In genomic region chr2:33620-34019, GRCh38 we compare ENCODE assay signal across 9 cellular contexts. TPM values are rescaled to one million over a fixed set of nuclear protein-coding genes. Genes with fewer than 3 reads are reported as not detected.
DNase-seq lines count a peak whose midpoint lies in the region; ATAC-seq and TF ChIP-seq lines count a peak whose summit lies in the region.
"Had no signal": no experiment of that assay in that cellular context is flagged by ENCODE, and none has a peak within 500 bp of the region (broad histone marks: within the 10 kb centered on the region; RNA-seq: fewer than 3 reads in every experiment).

No MANE protein-coding gene starts in this region.

- TF ChIP-seq POLR2A in transverse colon (IDR thresholded peaks at IDR 0.05) (no peak), sigmoid colon (IDR thresholded peaks at IDR 0.05) (no peak)

- no peaks in the 10 kb centered on the region for H3K36me3 Mint-ChIP-seq in activated T-cell treated with anti-CD3 and anti-CD28 coated beads, Interleukin-2, amount 50 U/mL, for 72 hours (ENCODE audit: insufficient read depth in 2 of 2)
- H3K36me3 Mint-ChIP-seq in endodermal cell (ENCODE audit: low read depth) = no peaks in the 10 kb centered on the region

- H3K27ac ChIP-seq in transverse colon (peak overlapping the region; percentile 59 to 67 (median 62)), endodermal cell (ENCODE audit: low read depth, low read length) (no peak overlapping the region), sigmoid colon (no peak overlapping the region)

- no peaks in the 10 kb centered on the region for H3K27me3 ChIP-seq in transverse colon
- peaks cover 3% of the 10 kb centered on the region for H3K27me3 ChIP-seq in endodermal cell (ENCODE audit: control insufficient read depth, insufficient read depth, low read length, poor library complexity, severe bottlenecking)
- H3K27me3 ChIP-seq in sigmoid colon = peaks cover 0 to 3% (median 0%) of the 10 kb centered on the region in 3 donors

- in situ Hi-C loops in transverse colon (cut with MboI; ENCODE audit: low pct_ligation_motif_present in 1 of 4, low pct_unique_long_range_greater_than_20kb in 1 of 4, low sequenced_read_pairs in 3 of 4) = no loop called here

- TF ChIP-seq EP300 in transverse colon (IDR thresholded peaks at IDR 0.05; ENCODE audit: low read depth) (no peak), sigmoid colon (IDR thresholded peaks at IDR 0.05) (no peak)

- WGBS in transverse colon (ENCODE audit: low coverage in 1 of 2), 2 donors = 29 to 70% methylated on average over 4 to 7 of the region's 7 CpGs
- WGBS in endodermal cell (ENCODE audit: insufficient coverage in 1 of 2, insufficient read length in 1 of 2), 2 experiments = 90 to 97% methylated on average over 4 to 7 of the region's 7 CpGs
- 11 to 37% methylated on average over 7 of the region's 7 CpGs for WGBS in sigmoid colon, 2 donors

- intact Hi-C loops in left colon (cut with DNase I, micrococcal nuclease) = no loop called here
- intact Hi-C loops in transverse colon (cut with DNase I; ENCODE audit: low total_unique reads) = no loop called here
- intact Hi-C loops in posterior vena cava (cut with DNase I) = no loop called here
- intact Hi-C loops in sigmoid colon (cut with DNase I) = no loop called here

- TF ChIP-seq CTCF in transverse colon (IDR thresholded peaks at IDR 0.05) = peak in 1 of 5 experiments; percentile 13
- no peak for TF ChIP-seq CTCF in endodermal cell (conservative IDR thresholded peaks at IDR 0.05)
- TF ChIP-seq CTCF in sigmoid colon (IDR thresholded peaks at IDR 0.05) = no peak

- H3K4me3 Mint-ChIP-seq in activated T-cell treated with anti-CD3 and anti-CD28 coated beads, Interleukin-2, amount 50 U/mL, for 72 hours = peak overlapping the region; percentile 39 to 82
- no peak overlapping the region for H3K4me3 Mint-ChIP-seq in endodermal cell

- peak overlapping the region; percentile 89 for H3K27ac Mint-ChIP-seq in activated T-cell treated with anti-CD3 and anti-CD28 coated beads, Interleukin-2, amount 50 U/mL, for 72 hours
- H3K27ac Mint-ChIP-seq in endodermal cell = no peak overlapping the region

- no peak overlapping the region for H3K9ac ChIP-seq in endodermal cell (ENCODE audit: extremely low read depth, low read length, poor library complexity, severe bottlenecking)

- H3K4me1 Mint-ChIP-seq in activated T-cell treated with anti-CD3 and anti-CD28 coated beads, Interleukin-2, amount 50 U/mL, for 72 hours (ENCODE audit: low read depth) = peaks cover 36% of the 10 kb centered on the region
- no peaks in the 10 kb centered on the region for H3K4me1 Mint-ChIP-seq in endodermal cell

- H3K9me3 ChIP-seq in transverse colon (no peaks in the 10 kb centered on the region), endodermal cell (ENCODE audit: control insufficient read depth, low read length) (no peaks in the 10 kb centered on the region), sigmoid colon (no peaks in the 10 kb centered on the region)

- peaks cover 20 to 55% (median 35%) of the 10 kb centered on the region in 4 donors for H3K4me1 ChIP-seq in transverse colon
- H3K4me1 ChIP-seq in endodermal cell (ENCODE audit: control insufficient read depth, insufficient read depth, low read length) = no peaks in the 10 kb centered on the region
- no peaks in the 10 kb centered on the region for H3K4me1 ChIP-seq in sigmoid colon

- H3K4me3 ChIP-seq in transverse colon (no peak overlapping the region), endodermal cell (ENCODE audit: low read length) (no peak overlapping the region), sigmoid colon (no peak overlapping the region)

- ATAC-seq in activated T-cell treated with anti-CD3 and anti-CD28 coated beads, Interleukin-2, amount 50 U/mL, for 72 hours (replicated peaks in 1 of 2) = peak; percentile 86 to 91
- peak; percentile 77 for ATAC-seq in left colon

- DNase-seq in RKO (ENCODE audit: low spot score) (peak; percentile 9), left colon (peak; percentile 47 to 81), transverse colon (peak; percentile 68), endodermal cell (no peak), posterior vena cava (ENCODE audit: low spot score) (no peak), sigmoid colon (no peak)
- DNase-seq in activated T-cell treated with anti-CD3 and anti-CD28 coated beads, Interleukin-2, amount 50 U/mL, for 72 hours = peak; percentile 63 to 64
- DNase-seq: NCI-H2171 treated with DMSO at 0.1 percent for 48 hours had no signal

- H3K27me3 Mint-ChIP-seq in activated T-cell treated with anti-CD3 and anti-CD28 coated beads, Interleukin-2, amount 50 U/mL, for 72 hours (ENCODE audit: low read depth) = peaks cover 7% of the 10 kb centered on the region
- peaks cover 14% of the 10 kb centered on the region for H3K27me3 Mint-ChIP-seq in endodermal cell (ENCODE audit: insufficient read depth)

- H3K36me3 ChIP-seq in transverse colon = no peaks in the 10 kb centered on the region
- no peaks in the 10 kb centered on the region for H3K36me3 ChIP-seq in endodermal cell (ENCODE audit: control insufficient read depth, insufficient read depth, low read length)
- H3K36me3 ChIP-seq in sigmoid colon = no peaks in the 10 kb centered on the region

- H3K9me3 Mint-ChIP-seq in activated T-cell treated with anti-CD3 and anti-CD28 coated beads, Interleukin-2, amount 50 U/mL, for 72 hours = no peaks in the 10 kb centered on the region
- no peaks in the 10 kb centered on the region for H3K9me3 Mint-ChIP-seq in endodermal cell

RNA-seq across cellular contexts. Expression of gene FAM110C, which starts 12.7 kb away (rescaled TPM):
- total RNA-seq in activated T-cell treated with anti-CD3 and anti-CD28 coated beads, Interleukin-2, amount 50 U/mL, for 72 hours = 1 to 10 TPM in 1 of 2 donors, under 1 TPM in 1; 0.72 to 2.0 TPM
- total RNA-seq in left colon (10 to 100 TPM; 26.6 to 32.0 TPM), transverse colon (10 to 100 TPM; 23.7 to 53.9 (median 41.8) TPM), endodermal cell (1 to 10 TPM; 1.8 to 2.1 TPM), posterior vena cava (1 to 10 TPM; 1.3 to 2.5 TPM), sigmoid colon (under 1 TPM in 2 of 4 donors, not detected in 2; 0.16 to 0.41 TPM)
- polyA plus RNA-seq in endodermal cell (2013, experiment 1 of 2) = 0.64 TPM
- polyA plus RNA-seq in endodermal cell (2013, experiment 2 of 2) = 0.62 TPM
- polyA plus RNA-seq in sigmoid colon = 10 to 100 TPM; 10.1 to 24.6 (median 15.5) TPM
- total RNA-seq: fibroblast of lung had no signal
- polyA plus RNA-seq: fibroblast of lung had no signal

Comparison
In these comparisons a context has a peak if more than half of its experiments do, and no peak if none do; other contexts are left out.
1. DNase-seq: peak in RKO (single experiment), activated T-cell treated with anti-CD3 and anti-CD28 coated beads, Interleukin-2, amount 50 U/mL, for 72 hours (2 of 2), left colon (2 of 2) and transverse colon (single experiment); none in endodermal cell (single experiment), posterior vena cava (single experiment) and sigmoid colon (single experiment).
2. H3K27ac ChIP-seq: peak in transverse colon (4 of 4); none in endodermal cell (single experiment) and sigmoid colon (0 of 4).
3. RNA of gene FAM110C, which starts 12.7 kb away (total RNA-seq): 23.7 to 53.9 TPM in transverse colon and 26.6 to 32.0 TPM in left colon; 1.3 to 2.5 TPM in posterior vena cava, 1.8 to 2.1 TPM in endodermal cell, 0.72 to 2.0 TPM in activated T-cell treated with anti-CD3 and anti-CD28 coated beads, Interleukin-2, amount 50 U/mL, for 72 hours and 0.16 to 0.41 TPM in sigmoid colon; every median in the first group is over 4 times any median in the second.